1 cellular context compared by ENCODE assay signal in the genomic region with DNA sequence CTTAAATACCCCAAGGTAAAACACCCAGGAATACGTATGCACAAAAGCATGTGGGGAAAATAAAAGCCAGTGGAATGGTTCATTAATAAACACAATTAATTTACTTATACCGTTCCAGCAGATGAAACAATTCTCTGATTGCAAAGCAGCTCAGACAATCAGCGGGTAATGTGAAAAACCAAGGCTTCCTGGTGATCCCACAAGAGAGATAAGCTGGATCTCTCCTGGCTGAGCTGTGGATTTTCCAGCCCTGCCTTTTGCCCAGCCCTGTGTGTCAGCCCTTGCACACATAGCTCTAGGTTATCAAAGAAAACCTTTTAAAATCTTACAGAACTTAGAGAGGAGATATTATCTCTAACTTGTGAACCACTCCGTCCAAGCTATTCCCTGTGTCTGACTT.
TF ChIP-seq lines count a peak whose summit lies in the region.

No MANE protein-coding gene starts in this region.

TF ChIP-seq in GM23338, 12 proteins besides CTCF, POLR2A, EP300 and RAD21 (continued from another document):
- TF ChIP-seq, protein P1, sequence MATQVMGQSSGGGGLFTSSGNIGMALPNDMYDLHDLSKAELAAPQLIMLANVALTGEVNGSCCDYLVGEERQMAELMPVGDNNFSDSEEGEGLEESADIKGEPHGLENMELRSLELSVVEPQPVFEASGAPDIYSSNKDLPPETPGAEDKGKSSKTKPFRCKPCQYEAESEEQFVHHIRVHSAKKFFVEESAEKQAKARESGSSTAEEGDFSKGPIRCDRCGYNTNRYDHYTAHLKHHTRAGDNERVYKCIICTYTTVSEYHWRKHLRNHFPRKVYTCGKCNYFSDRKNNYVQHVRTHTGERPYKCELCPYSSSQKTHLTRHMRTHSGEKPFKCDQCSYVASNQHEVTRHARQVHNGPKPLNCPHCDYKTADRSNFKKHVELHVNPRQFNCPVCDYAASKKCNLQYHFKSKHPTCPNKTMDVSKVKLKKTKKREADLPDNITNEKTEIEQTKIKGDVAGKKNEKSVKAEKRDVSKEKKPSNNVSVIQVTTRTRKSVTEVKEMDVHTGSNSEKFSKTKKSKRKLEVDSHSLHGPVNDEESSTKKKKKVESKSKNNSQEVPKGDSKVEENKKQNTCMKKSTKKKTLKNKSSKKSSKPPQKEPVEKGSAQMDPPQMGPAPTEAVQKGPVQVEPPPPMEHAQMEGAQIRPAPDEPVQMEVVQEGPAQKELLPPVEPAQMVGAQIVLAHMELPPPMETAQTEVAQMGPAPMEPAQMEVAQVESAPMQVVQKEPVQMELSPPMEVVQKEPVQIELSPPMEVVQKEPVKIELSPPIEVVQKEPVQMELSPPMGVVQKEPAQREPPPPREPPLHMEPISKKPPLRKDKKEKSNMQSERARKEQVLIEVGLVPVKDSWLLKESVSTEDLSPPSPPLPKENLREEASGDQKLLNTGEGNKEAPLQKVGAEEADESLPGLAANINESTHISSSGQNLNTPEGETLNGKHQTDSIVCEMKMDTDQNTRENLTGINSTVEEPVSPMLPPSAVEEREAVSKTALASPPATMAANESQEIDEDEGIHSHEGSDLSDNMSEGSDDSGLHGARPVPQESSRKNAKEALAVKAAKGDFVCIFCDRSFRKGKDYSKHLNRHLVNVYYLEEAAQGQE (IDR thresholded peaks at IDR 0.05; ENCODE audit: unreplicated experiment) = no peak
- TF ChIP-seq, protein P2, sequence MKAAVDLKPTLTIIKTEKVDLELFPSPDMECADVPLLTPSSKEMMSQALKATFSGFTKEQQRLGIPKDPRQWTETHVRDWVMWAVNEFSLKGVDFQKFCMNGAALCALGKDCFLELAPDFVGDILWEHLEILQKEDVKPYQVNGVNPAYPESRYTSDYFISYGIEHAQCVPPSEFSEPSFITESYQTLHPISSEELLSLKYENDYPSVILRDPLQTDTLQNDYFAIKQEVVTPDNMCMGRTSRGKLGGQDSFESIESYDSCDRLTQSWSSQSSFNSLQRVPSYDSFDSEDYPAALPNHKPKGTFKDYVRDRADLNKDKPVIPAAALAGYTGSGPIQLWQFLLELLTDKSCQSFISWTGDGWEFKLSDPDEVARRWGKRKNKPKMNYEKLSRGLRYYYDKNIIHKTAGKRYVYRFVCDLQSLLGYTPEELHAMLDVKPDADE (IDR thresholded peaks at IDR 0.05) = no peak
- TF ChIP-seq ZNF114 (CRISPR knock-in tag; IDR thresholded peaks at IDR 0.05) (no peak), STAT1 (IDR thresholded peaks at IDR 0.05; ENCODE audit: unreplicated experiment) (no peak), ZNF331 (CRISPR knock-in tag; IDR thresholded peaks at IDR 0.05; ENCODE audit: low read depth) (no peak), JUNB (IDR thresholded peaks at IDR 0.05; ENCODE audit: unreplicated experiment) (no peak), NANOG (IDR thresholded peaks at IDR 0.05; ENCODE audit: borderline replicate concordance) (no peak)
